1 cellular context compared by ENCODE assay signal in the genomic region with DNA sequence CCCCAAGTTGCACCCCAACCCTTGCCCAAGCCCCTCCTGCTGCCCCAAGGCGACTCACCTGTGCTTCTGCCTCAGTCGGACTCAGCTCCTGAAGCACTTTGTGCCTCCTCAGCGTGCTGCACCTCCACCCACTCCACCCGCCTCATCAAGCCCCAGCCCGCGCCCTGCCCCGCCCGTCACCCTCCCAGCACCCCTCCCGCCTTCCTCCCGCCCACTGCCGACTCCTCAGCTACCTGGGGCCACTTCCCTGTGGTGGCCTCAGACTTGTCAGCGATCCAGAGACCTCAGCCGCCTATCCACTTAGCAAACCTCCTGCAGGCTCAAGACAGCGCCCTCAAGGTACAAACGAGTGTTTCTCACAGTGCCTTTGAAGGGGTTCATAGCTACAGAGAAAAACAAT.
TF ChIP-seq lines count a peak whose summit lies in the region.

No MANE protein-coding gene starts in this region.

TF ChIP-seq in GM23338, 12 proteins besides CTCF, POLR2A, EP300 and RAD21 (continued from another document):
- TF ChIP-seq, protein P1, sequence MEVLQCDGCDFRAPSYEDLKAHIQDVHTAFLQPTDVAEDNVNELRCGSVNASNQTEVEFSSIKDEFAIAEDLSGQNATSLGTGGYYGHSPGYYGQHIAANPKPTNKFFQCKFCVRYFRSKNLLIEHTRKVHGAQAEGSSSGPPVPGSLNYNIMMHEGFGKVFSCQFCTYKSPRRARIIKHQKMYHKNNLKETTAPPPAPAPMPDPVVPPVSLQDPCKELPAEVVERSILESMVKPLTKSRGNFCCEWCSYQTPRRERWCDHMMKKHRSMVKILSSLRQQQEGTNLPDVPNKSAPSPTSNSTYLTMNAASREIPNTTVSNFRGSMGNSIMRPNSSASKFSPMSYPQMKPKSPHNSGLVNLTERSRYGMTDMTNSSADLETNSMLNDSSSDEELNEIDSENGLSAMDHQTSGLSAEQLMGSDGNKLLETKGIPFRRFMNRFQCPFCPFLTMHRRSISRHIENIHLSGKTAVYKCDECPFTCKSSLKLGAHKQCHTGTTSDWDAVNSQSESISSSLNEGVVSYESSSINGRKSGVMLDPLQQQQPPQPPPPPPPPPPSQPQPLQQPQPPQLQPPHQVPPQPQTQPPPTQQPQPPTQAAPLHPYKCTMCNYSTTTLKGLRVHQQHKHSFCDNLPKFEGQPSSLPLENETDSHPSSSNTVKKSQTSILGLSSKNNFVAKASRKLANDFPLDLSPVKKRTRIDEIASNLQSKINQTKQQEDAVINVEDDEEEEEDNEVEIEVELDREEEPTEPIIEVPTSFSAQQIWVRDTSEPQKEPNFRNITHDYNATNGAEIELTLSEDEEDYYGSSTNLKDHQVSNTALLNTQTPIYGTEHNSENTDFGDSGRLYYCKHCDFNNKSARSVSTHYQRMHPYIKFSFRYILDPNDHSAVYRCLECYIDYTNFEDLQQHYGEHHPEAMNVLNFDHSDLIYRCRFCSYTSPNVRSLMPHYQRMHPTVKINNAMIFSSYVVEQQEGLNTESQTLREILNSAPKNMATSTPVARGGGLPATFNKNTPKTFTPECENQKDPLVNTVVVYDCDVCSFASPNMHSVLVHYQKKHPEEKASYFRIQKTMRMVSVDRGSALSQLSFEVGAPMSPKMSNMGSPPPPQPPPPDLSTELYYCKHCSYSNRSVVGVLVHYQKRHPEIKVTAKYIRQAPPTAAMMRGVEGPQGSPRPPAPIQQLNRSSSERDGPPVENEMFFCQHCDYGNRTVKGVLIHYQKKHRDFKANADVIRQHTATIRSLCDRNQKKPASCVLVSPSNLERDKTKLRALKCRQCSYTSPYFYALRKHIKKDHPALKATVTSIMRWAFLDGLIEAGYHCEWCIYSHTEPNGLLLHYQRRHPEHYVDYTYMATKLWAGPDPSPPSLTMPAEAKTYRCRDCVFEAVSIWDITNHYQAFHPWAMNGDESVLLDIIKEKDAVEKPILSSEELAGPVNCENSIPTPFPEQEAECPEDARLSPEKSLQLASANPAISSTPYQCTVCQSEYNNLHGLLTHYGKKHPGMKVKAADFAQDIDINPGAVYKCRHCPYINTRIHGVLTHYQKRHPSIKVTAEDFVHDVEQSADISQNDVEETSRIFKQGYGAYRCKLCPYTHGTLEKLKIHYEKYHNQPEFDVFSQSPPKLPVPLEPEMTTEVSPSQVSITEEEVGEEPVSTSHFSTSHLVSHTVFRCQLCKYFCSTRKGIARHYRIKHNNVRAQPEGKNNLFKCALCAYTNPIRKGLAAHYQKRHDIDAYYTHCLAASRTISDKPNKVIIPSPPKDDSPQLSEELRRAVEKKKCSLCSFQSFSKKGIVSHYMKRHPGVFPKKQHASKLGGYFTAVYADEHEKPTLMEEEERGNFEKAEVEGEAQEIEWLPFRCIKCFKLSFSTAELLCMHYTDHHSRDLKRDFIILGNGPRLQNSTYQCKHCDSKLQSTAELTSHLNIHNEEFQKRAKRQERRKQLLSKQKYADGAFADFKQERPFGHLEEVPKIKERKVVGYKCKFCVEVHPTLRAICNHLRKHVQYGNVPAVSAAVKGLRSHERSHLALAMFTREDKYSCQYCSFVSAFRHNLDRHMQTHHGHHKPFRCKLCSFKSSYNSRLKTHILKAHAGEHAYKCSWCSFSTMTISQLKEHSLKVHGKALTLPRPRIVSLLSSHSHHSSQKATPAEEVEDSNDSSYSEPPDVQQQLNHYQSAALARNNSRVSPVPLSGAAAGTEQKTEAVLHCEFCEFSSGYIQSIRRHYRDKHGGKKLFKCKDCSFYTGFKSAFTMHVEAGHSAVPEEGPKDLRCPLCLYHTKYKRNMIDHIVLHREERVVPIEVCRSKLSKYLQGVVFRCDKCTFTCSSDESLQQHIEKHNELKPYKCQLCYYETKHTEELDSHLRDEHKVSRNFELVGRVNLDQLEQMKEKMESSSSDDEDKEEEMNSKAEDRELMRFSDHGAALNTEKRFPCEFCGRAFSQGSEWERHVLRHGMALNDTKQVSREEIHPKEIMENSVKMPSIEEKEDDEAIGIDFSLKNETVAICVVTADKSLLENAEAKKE (CRISPR knock-in tag; IDR thresholded peaks at IDR 0.05): no peak
- no peak for TF ChIP-seq NANOG (IDR thresholded peaks at IDR 0.05; ENCODE audit: borderline replicate concordance)
- no peak for TF ChIP-seq ZNF331 (CRISPR knock-in tag; IDR thresholded peaks at IDR 0.05; ENCODE audit: low read depth)
- TF ChIP-seq EZH2 (IDR thresholded peaks at IDR 0.05; ENCODE audit: low read depth, unreplicated experiment): no peak
- no peak for TF ChIP-seq JUNB (IDR thresholded peaks at IDR 0.05; ENCODE audit: unreplicated experiment)
